23 cellular contexts compared by ENCODE assay signal in the genomic region with DNA sequence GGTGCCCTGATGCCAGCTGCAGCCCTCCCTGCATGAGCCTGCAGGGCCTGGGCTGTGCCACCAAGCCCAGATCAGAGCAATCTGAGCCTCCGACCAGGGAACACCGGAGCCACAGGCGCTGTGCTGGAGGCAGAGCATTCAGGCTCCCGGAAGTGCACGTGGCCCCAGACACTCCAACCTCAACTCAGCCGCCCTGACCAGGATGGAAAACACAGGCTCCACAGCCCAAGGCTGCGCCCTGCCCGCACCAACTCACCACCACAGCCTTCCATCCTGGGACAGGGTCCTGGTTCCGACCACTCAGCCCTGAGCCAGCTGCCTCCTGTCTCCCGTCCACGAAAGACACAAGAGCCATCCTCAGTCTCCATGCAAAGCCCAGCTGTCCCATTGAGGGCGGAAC. TPM values are rescaled to one million over a fixed set of nuclear protein-coding genes. Genes with fewer than 3 reads are reported as not detected.
DNase-seq lines count a peak whose midpoint lies in the region; ATAC-seq and TF ChIP-seq lines count a peak whose summit lies in the region.
"Had no signal": no experiment of that assay in that cellular context is flagged by ENCODE, and none has a peak within 500 bp of the region (broad histone marks: within the 10 kb centered on the region; RNA-seq: fewer than 3 reads in every experiment).

No MANE protein-coding gene starts in this region.

- peaks cover 4% of the 10 kb centered on the region for H3K36me3 Mint-ChIP-seq in natural killer cell treated with Interleukin-12 subunit alpha and Interleukin-12 subunit beta and Interleukin-15 and Interleukin-18, amount 100 ng/mL, for 72 hours
- H3K36me3 Mint-ChIP-seq in natural killer cell, result no peaks in the 10 kb centered on the region

- H3K27me3 Mint-ChIP-seq in natural killer cell treated with Interleukin-12 subunit alpha and Interleukin-12 subunit beta and Interleukin-15 and Interleukin-18, amount 100 ng/mL, for 72 hours, result no peaks in the 10 kb centered on the region
- no peaks in the 10 kb centered on the region for H3K27me3 Mint-ChIP-seq in natural killer cell (ENCODE audit: low read depth in 2 of 2)
- H3K27me3 Mint-ChIP-seq: CD4-positive, alpha-beta T cell had no signal

- H3K4me1 ChIP-seq in neuronal stem cell (ENCODE audit: control insufficient read depth in 2 of 2, insufficient read depth in 1 of 2, low read depth in 1 of 2, low read length in 2 of 2) (no peaks in the 10 kb centered on the region), ascending aorta (no peaks in the 10 kb centered on the region)
- H3K4me1 ChIP-seq: BE2C had no signal

- no peaks in the 10 kb centered on the region for H3K27me3 ChIP-seq in neuronal stem cell (ENCODE audit: control insufficient read depth in 3 of 3, insufficient read depth in 3 of 3, low read depth in 1 of 3, low read length in 3 of 3)
- no peaks in the 10 kb centered on the region for H3K27me3 ChIP-seq in ascending aorta
- H3K27me3 ChIP-seq: BE2C had no signal

- H3K9me3 ChIP-seq in neuronal stem cell (replicated peaks in 1 of 2; ENCODE audit: control insufficient read depth in 2 of 2, insufficient read depth in 1 of 2, low read depth in 1 of 2, low read length in 2 of 2), result peaks cover 0 to 2% of the 10 kb centered on the region in 2 donors
- H3K9me3 ChIP-seq in ascending aorta, result peaks cover 0 to under 1% of the 10 kb centered on the region in 2 donors
- H3K9me3 ChIP-seq: BE2C had no signal

- no peak overlapping the region for H3K4ac ChIP-seq in neuronal stem cell (ENCODE audit: low read length)

- TF ChIP-seq CTCF in natural killer cell (IDR thresholded peaks at IDR 0.05), result no peak
- no peak for TF ChIP-seq CTCF in ascending aorta (IDR thresholded peaks at IDR 0.05)

- H3K14ac ChIP-seq in neuronal stem cell (ENCODE audit: low read length), result peak overlapping the region; percentile 4

- H2AFZ ChIP-seq in neuronal stem cell (ENCODE audit: low read length), result no peak overlapping the region
- H2AFZ ChIP-seq: GM23248, PC-9 had no signal

- no peak overlapping the region for H4K91ac ChIP-seq in neuronal stem cell (ENCODE audit: low read depth, low read length, poor library complexity)

- H2BK12ac ChIP-seq in neuronal stem cell (ENCODE audit: low read length), result no peak overlapping the region

- H3K18ac ChIP-seq in neuronal stem cell (ENCODE audit: low read length), result no peak overlapping the region

- intact Hi-C loops in natural killer cell (cut with micrococcal nuclease), result no loop called here
- intact Hi-C loops in ascending aorta (cut with DNase I), result no loop called here

- H3K23ac ChIP-seq in neuronal stem cell (ENCODE audit: low read depth, low read length, poor library complexity), result no peak overlapping the region

- no peak overlapping the region for H2BK5ac ChIP-seq in neuronal stem cell (ENCODE audit: low read length)

- H3K36me3 ChIP-seq in neuronal stem cell (replicated peaks in 1 of 2; ENCODE audit: control insufficient read depth in 2 of 2, insufficient read depth in 2 of 2, low read length in 2 of 2) (peaks cover 0 to 8% of the 10 kb centered on the region in 2 donors), ascending aorta (peaks cover 9 to 27% of the 10 kb centered on the region in 2 donors)
- H3K36me3 ChIP-seq: BE2C had no signal

- no peak overlapping the region for H3K27ac Mint-ChIP-seq in natural killer cell treated with Interleukin-12 subunit alpha and Interleukin-12 subunit beta and Interleukin-15 and Interleukin-18, amount 100 ng/mL, for 72 hours
- no peak overlapping the region for H3K27ac Mint-ChIP-seq in natural killer cell
- H3K27ac Mint-ChIP-seq: CD4-positive, alpha-beta T cell had no signal

- H3K27ac ChIP-seq in neuronal stem cell (replicated peaks; ENCODE audit: low read length) (no peak overlapping the region), ascending aorta (no peak overlapping the region)
- H3K27ac ChIP-seq: GM23248, PC-9, RWPE1 had no signal

- DNase-seq in natural killer cell treated with Interleukin-12 subunit alpha and Interleukin-12 subunit beta and Interleukin-15 and Interleukin-18, amount 100 ng/mL, for 72 hours (ENCODE audit: low spot score), result no peak
- DNase-seq in natural killer cell, result no peak
- no peak for DNase-seq in neuronal stem cell (ENCODE audit: low spot score)
- DNase-seq in RPMI8226, result no peak
- no peak for DNase-seq in DMS 273 (lab: John Stamatoyannopoulos, UW; ENCODE audit: unreplicated experiment)
- DNase-seq in ascending aorta (ENCODE audit: low spot score in 2 of 2), result no peak
- DNase-seq: 8988T; ACHN; BE2C; CD4-positive, alpha-beta T cell; DMS53; H7; KG1; MM.1S; NCI-H2029 treated with DMSO at 0.1 percent for 48 hours; NCI-H446 treated with DMSO at 0.1 percent for 48 hours; NCI-H526; PC-9; SHP77 had no signal

- H3K4me3 ChIP-seq in neuronal stem cell (ENCODE audit: low read length in 2 of 2) (no peak overlapping the region), ascending aorta (no peak overlapping the region)
- H3K4me3 ChIP-seq: GM23248, PC-9 had no signal

- no peaks in the 10 kb centered on the region for H3K9me3 Mint-ChIP-seq in natural killer cell treated with Interleukin-12 subunit alpha and Interleukin-12 subunit beta and Interleukin-15 and Interleukin-18, amount 100 ng/mL, for 72 hours
- no peaks in the 10 kb centered on the region for H3K9me3 Mint-ChIP-seq in natural killer cell
- H3K9me3 Mint-ChIP-seq: CD4-positive, alpha-beta T cell had no signal

- no peak overlapping the region for H3K4me3 Mint-ChIP-seq in natural killer cell treated with Interleukin-12 subunit alpha and Interleukin-12 subunit beta and Interleukin-15 and Interleukin-18, amount 100 ng/mL, for 72 hours
- no peak overlapping the region for H3K4me3 Mint-ChIP-seq in natural killer cell
- H3K4me3 Mint-ChIP-seq: CD4-positive, alpha-beta T cell had no signal

- H3K79me1 ChIP-seq in neuronal stem cell (ENCODE audit: low read depth, low read length), result peaks cover 4% of the 10 kb centered on the region

- H2BK15ac ChIP-seq in neuronal stem cell (ENCODE audit: low read length), result peak overlapping the region; percentile 17

- no peak overlapping the region for H2BK120ac ChIP-seq in neuronal stem cell (ENCODE audit: low read depth, low read length)

- peak overlapping the region; percentile 17 for H4K8ac ChIP-seq in neuronal stem cell (ENCODE audit: low read depth, low read length)

- peaks cover 4 to 18% of the 10 kb centered on the region in 2 donors for H3K4me1 Mint-ChIP-seq in natural killer cell treated with Interleukin-12 subunit alpha and Interleukin-12 subunit beta and Interleukin-15 and Interleukin-18, amount 100 ng/mL, for 72 hours (ENCODE audit: low read depth in 2 of 2)
- peaks cover 13 to 14% of the 10 kb centered on the region in 2 donors for H3K4me1 Mint-ChIP-seq in natural killer cell

- WGBS in neuronal stem cell (ENCODE audit: extremely low coverage in 2 of 2, insufficient read length in 2 of 2, insufficient replicate concordance in 1 of 2), 2 donors, result no CpG with 5 or more reads among the region's 12 CpGs

- H3K9ac ChIP-seq in neuronal stem cell (ENCODE audit: low read depth, low read length, poor library complexity), result no peak overlapping the region
- H3K9ac ChIP-seq: GM23248 had no signal

- H2AK5ac ChIP-seq in neuronal stem cell (ENCODE audit: low read depth, low read length), result no peak overlapping the region

- no peak overlapping the region for H3K4me2 ChIP-seq in neuronal stem cell (ENCODE audit: insufficient read depth, low read length, poor library complexity, severe bottlenecking)
- H3K4me2 ChIP-seq: PC-9 had no signal

- peak; percentile 17 to 43 for ATAC-seq in natural killer cell treated with Interleukin-12 subunit alpha and Interleukin-12 subunit beta and Interleukin-15 and Interleukin-18, amount 100 ng/mL, for 72 hours
- no peak for ATAC-seq in natural killer cell
- ATAC-seq in esophagus mucosa, result peak; percentile 17
- ATAC-seq in GM19324 (IDR thresholded peaks at IDR 0.05; ENCODE audit: low FRiP score, unreplicated experiment), result no peak

RNA-seq across cellular contexts. Expression of gene LMF1, which starts 18.5 kb away (rescaled TPM):
- total RNA-seq in natural killer cell treated with Interleukin-12 subunit alpha and Interleukin-12 subunit beta and Interleukin-15 and Interleukin-18, amount 100 ng/mL, for 72 hours, result 10 to 100 TPM; 17.1 to 21.0 TPM
- 10 to 100 TPM; 28.2 to 42.2 (median 41.2) TPM for total RNA-seq in natural killer cell
- total RNA-seq in esophagus mucosa, result 11.4 TPM
- polyA plus RNA-seq in neuronal stem cell (2013, experiment 1 of 2), result 6.9 TPM
- 6.7 TPM for polyA plus RNA-seq in neuronal stem cell (2013, experiment 2 of 2)
- total RNA-seq in ascending aorta, result 26.9 TPM

RNA-seq across cellular contexts. Expression of gene SOX8, which starts 29.2 kb away (rescaled TPM):
- total RNA-seq in natural killer cell treated with Interleukin-12 subunit alpha and Interleukin-12 subunit beta and Interleukin-15 and Interleukin-18, amount 100 ng/mL, for 72 hours, result under 1 TPM in 1 of 2 donors, not detected in 1; 0.20 TPM
- not detected for total RNA-seq in natural killer cell
- 0.16 TPM for total RNA-seq in esophagus mucosa
- polyA plus RNA-seq in neuronal stem cell (2013, experiment 1 of 2), result 5.1 TPM
- 5.2 TPM for polyA plus RNA-seq in neuronal stem cell (2013, experiment 2 of 2)
- 18.9 TPM for total RNA-seq in ascending aorta
- total RNA-seq: PC-9 had no signal

Comparison
In these comparisons a context has a peak if more than half of its experiments do, and no peak if none do; other contexts are left out.
1. ATAC-seq: peak in natural killer cell treated with Interleukin-12 subunit alpha and Interleukin-12 subunit beta and Interleukin-15 and Interleukin-18, amount 100 ng/mL, for 72 hours (2 of 2) and esophagus mucosa (single experiment); none in natural killer cell (0 of 3) and GM19324 (single experiment).
2. RNA of gene SOX8, which starts 29.2 kb away (total RNA-seq): 18.9 TPM in ascending aorta (single experiment); 0.20 TPM in natural killer cell treated with Interleukin-12 subunit alpha and Interleukin-12 subunit beta and Interleukin-15 and Interleukin-18, amount 100 ng/mL, for 72 hours, 0.16 TPM in esophagus mucosa (single experiment) and not detected in natural killer cell; every median in the first group is over 10 times any median in the second.